2 cellular contexts compared by ENCODE assay signal in the genomic region with DNA sequence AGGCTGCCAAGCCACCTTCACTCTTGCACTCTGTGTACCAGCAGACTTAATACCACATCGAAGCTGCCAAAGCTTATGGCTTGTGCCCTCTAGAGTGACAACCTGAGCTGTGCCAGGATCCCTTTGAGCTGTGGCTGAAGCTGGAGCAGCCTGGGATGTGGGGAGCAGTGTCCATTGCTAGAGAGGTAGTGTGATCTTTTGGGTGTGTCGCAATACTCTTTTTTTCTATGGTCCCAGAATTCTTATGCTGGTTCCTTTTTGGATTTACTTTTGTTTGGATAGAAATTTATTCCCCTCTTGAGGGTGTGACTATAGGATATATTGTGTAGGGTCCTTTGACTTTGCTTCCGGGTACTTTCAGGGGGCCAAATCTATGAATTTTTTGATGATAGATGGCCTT. TPM values are rescaled to one million over a fixed set of nuclear protein-coding genes. Genes with fewer than 3 reads are reported as not detected.
"Had no signal": no experiment of that assay in that cellular context is flagged by ENCODE, and none has a peak within 500 bp of the region (broad histone marks: within the 10 kb centered on the region; RNA-seq: fewer than 3 reads in every experiment).

No MANE protein-coding gene starts in this region.

RNA-seq across cellular contexts. Expression of a gene that starts 32.7 kb away (rescaled TPM):
- total RNA-seq: G401, GM12878 had no signal
- polyA plus RNA-seq: GM12878 had no signal
